In the genomic region with DNA sequence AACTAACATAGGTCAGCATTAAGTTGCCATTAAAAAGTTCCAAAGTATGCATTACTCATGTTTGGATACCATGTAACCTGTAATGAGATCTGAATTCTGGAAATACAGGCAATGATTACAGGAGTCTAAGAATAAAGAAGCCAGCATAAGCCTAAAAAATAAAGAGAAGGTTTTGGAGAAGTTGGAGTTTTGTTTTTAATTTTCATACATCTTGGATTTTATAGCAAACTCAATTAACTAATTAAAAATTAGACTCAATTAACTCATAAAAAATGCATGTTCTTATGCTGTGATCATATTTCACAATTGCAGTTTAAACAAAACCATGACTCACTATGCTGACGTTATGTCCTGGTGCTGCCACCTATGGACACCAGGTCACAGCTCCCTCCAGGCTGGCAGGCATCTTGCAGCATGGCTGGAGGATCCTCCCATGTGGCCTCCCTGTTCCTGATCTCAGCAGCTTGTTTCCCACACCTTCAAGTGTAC, we compare ENCODE assay signal across 8 cellular contexts.
A peak's percentile ranks its signal among the peaks of the same experiment; 100 is the strongest.
DNase-seq lines count a peak whose midpoint lies in the region; ATAC-seq, FAIRE-seq and TF ChIP-seq lines count a peak whose summit lies in the region.

No MANE protein-coding gene starts in this region.

- FAIRE-seq in GM12891 (lab: Jason Lieb, UNC), result no peak

- BruUV-seq in mammary epithelial cell (replicated peaks; lab: Mats Ljungman, UMichigan), result no TSS peak

- TF ChIP-seq POLR2A in GM12891 (IDR thresholded peaks at IDR 0.05; ENCODE audit: low read depth, low read length), result no peak

- H3K4me1 ChIP-seq in mammary epithelial cell (ENCODE audit: insufficient read depth, low read length) (no peaks in the 10 kb centered on the region), lung (ENCODE audit: control insufficient read depth in 2 of 2, insufficient read depth in 2 of 2, low read length in 2 of 2) (peaks cover 0 to 1% of the 10 kb centered on the region in 2 donors)

- WGBS in mammary epithelial cell (ENCODE audit: low coverage, missing lambda C conversion rate), result 0% methylated on average over 1 of the region's 1 CpG
- 6 to 9% methylated on average over 1 of the region's 1 CpG for WGBS in lung, 2 donors

- dilution Hi-C loops in mammary epithelial cell (cut with HindIII; ENCODE audit: low sequenced_read_pairs), result no loop called here

- no peaks in the 10 kb centered on the region for H4K20me1 ChIP-seq in mammary epithelial cell (ENCODE audit: insufficient read depth, low read length)

- no peak overlapping the region for H3K4me3 ChIP-seq in mammary epithelial cell (replicated peaks in 1 of 3; ENCODE audit: insufficient read depth in 1 of 3, low read depth in 2 of 3, low read length in 3 of 3)
- H3K4me3 ChIP-seq in lung, result no peak overlapping the region

- DNase-seq in Ammon's horn (ENCODE audit: low spot score) (peak; percentile 46), NCI-H510A (lab: John Stamatoyannopoulos, UW) (peak; percentile 36), mammary epithelial cell (peak; percentile 19), lung (ENCODE audit: low spot score) (peak; percentile 44), GM12891 (ENCODE audit: insufficient read length, low spot score) (no peak), NCI-H1694 (lab: John Stamatoyannopoulos, UW) (no peak), DMS79 (lab: John Stamatoyannopoulos, UW) (no peak)

- H2AFZ ChIP-seq in mammary epithelial cell (ENCODE audit: low read depth, low read length), result peak overlapping the region; percentile 26

- no peak overlapping the region for H3K9ac ChIP-seq in mammary epithelial cell (ENCODE audit: insufficient read depth, low read length)

- H3K27me3 ChIP-seq in mammary epithelial cell (ENCODE audit: insufficient read depth, low read length), result no peaks in the 10 kb centered on the region
- H3K27me3 ChIP-seq in lung (ENCODE audit: control insufficient read depth, insufficient read depth), result no peaks in the 10 kb centered on the region

- intact Hi-C loops in mammary epithelial cell (cut with micrococcal nuclease), result no loop called here

- TF ChIP-seq CTCF in mammary epithelial cell (conservative IDR thresholded peaks at IDR 0.05 in 1 of 2, IDR thresholded peaks at IDR 0.05 in 1 of 2; ENCODE audit: extremely low read depth in 1 of 2, insufficient read depth in 1 of 2, low read depth in 1 of 2, low read length in 2 of 2), result peak in 1 of 2 donors; percentile 37
- no peak for TF ChIP-seq CTCF in lung (IDR thresholded peaks at IDR 0.05; ENCODE audit: control extremely low read depth, extremely low read depth)

- CTCF ChIA-PET in mammary epithelial cell (lab: Charles Lee; ENCODE audit: low non-redundant PET), result no interaction called here

- H3K79me2 ChIP-seq in mammary epithelial cell (ENCODE audit: insufficient read depth, low read length), result no peaks in the 10 kb centered on the region

- H3K27ac ChIP-seq in mammary epithelial cell (ENCODE audit: insufficient read depth, low read depth, low read length), result no peak overlapping the region
- no peak overlapping the region for H3K27ac ChIP-seq in lung (ENCODE audit: low read depth in 1 of 2, low read length in 1 of 2)

- H3K36me3 ChIP-seq in mammary epithelial cell (ENCODE audit: insufficient read depth, low read length) (no peaks in the 10 kb centered on the region), lung (ENCODE audit: control insufficient read depth in 2 of 2, insufficient read depth in 2 of 2, low read length in 2 of 2) (no peaks in the 10 kb centered on the region)

- in situ Hi-C loops in mammary epithelial cell (cut with MboI; ENCODE audit: low sequenced_read_pairs in 2 of 2), result no loop called here

- no peak overlapping the region for H3K4me2 ChIP-seq in mammary epithelial cell (ENCODE audit: insufficient read depth, low read depth, low read length)

- ATAC-seq in GM21786 (IDR thresholded peaks at IDR 0.05; ENCODE audit: unreplicated experiment), result peak; percentile 69
- peak; percentile 54 for ATAC-seq in lung (ENCODE audit: insufficient read depth, low FRiP score)

- H3K9me3 ChIP-seq in mammary epithelial cell (replicated peaks; ENCODE audit: insufficient read depth, low read length) (peaks cover 5% of the 10 kb centered on the region), lung (ENCODE audit: control insufficient read depth in 2 of 2, insufficient read depth in 1 of 2, low read length in 1 of 2) (no peaks in the 10 kb centered on the region)

TF ChIP-seq in GM12891, 5 proteins besides CTCF, POLR2A, EP300 and RAD21:
- TF ChIP-seq SPI1 (IDR thresholded peaks at IDR 0.05; ENCODE audit: low read depth, low read length), result no peak
- no peak for TF ChIP-seq PAX5 (IDR thresholded peaks at IDR 0.05; ENCODE audit: insufficient read depth, low read length, severe bottlenecking)
- TF ChIP-seq POLR2AphosphoS5 (IDR thresholded peaks at IDR 0.05; ENCODE audit: low read depth, low read length), result no peak
- no peak for TF ChIP-seq TAF1 (IDR thresholded peaks at IDR 0.05; ENCODE audit: low read depth, low read length)
- no peak for TF ChIP-seq POU2F2 (IDR thresholded peaks at IDR 0.05; ENCODE audit: low read depth, low read length)

Comparison
In these comparisons a context has a peak if more than half of its experiments do, and no peak if none do; other contexts are left out.
1. DNase-seq: peak in Ammon's horn (single experiment), NCI-H510A (single experiment), mammary epithelial cell (single experiment) and lung (single experiment); none in GM12891 (single experiment), NCI-H1694 (single experiment) and DMS79 (single experiment).